Comparison of ENCODE assay signal across 11 cellular contexts in the genomic region with DNA sequence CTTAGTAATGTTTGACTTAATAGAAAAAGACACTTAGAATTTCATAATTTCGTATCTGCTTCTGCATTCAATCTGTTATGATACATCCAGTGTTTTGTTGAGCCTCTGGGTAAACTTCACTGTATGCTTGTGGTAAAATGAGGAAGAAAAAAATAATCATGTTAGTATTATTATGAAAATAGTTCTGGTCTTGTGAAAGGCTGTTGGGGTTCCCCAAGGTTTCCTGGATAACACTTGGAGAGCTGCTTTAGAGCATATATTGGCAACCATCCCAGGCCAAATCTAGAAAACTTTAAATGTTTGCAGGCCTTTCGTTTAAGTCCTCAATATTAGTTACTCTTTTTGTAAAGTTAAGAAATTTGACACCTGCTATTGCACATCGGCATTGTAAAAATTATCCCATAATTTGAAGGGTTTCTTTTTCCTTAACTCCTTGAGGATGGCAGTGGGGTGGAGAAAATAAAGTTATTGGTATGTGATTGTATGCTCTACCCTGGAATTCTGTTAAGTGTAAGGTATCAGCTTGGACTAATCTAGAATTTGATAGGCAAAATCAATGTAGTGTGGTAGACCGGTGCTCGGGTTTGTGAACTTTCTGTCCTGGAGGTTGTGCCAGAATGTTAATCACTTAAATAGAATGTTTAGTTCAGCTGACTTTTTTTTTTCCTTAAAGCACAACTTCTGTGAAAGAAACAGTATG. TPM values are rescaled to one million over a fixed set of nuclear protein-coding genes. Genes with fewer than 3 reads are reported as not detected.
DNase-seq lines count a peak whose midpoint lies in the region; ATAC-seq, FAIRE-seq and TF ChIP-seq lines count a peak whose summit lies in the region.
"Had no signal": no experiment of that assay in that cellular context is flagged by ENCODE, and none has a peak within 500 bp of the region (broad histone marks: within the 10 kb centered on the region; RNA-seq: fewer than 3 reads in every experiment).

No MANE protein-coding gene starts in this region.

- no peak for ATAC-seq in HG02642 (IDR thresholded peaks at IDR 0.05; ENCODE audit: poor library complexity, unreplicated experiment)

- H3K27me3 ChIP-seq in A673 (replicated peaks; ENCODE audit: insufficient read depth, low read depth, low read length, poor library complexity) (no peaks in the 10 kb centered on the region), muscle layer of colon (ENCODE audit: control insufficient read depth in 1 of 2, insufficient read depth in 2 of 2, low read length in 2 of 2) (no peaks in the 10 kb centered on the region)

- H3K27ac ChIP-seq in A673 (ENCODE audit: low read depth, low read length, poor library complexity, severe bottlenecking) (peak overlapping the region; percentile 55), muscle layer of colon (ENCODE audit: low read depth, low read length) (peak overlapping the region; percentile 40), substantia nigra (ENCODE audit: low read depth, low read length, poor library complexity, severe bottlenecking) (no peak overlapping the region)

- H3K36me3 ChIP-seq in A673 (ENCODE audit: insufficient read depth, low read length, poor library complexity, severe bottlenecking) = peaks cover 68% of the 10 kb centered on the region
- H3K36me3 ChIP-seq in muscle layer of colon (ENCODE audit: insufficient read depth, low read length) = peaks cover 30% of the 10 kb centered on the region

- no peaks in the 10 kb centered on the region for H3K9me3 ChIP-seq in A673 (ENCODE audit: low read depth, low read length, poor library complexity, severe bottlenecking)
- no peaks in the 10 kb centered on the region for H3K9me3 ChIP-seq in muscle layer of colon (ENCODE audit: low read length)

- peaks cover 53% of the 10 kb centered on the region for H3K4me1 Mint-ChIP-seq in HFFc6 (ENCODE audit: low read depth)

- no TSS peak for BruUV-seq in A673 (replicated peaks; lab: Mats Ljungman, UMichigan)

- CTCF ChIA-PET in A673 (lab: Charles Lee) = no interaction called here

- peak; percentile 15 for FAIRE-seq in endometrium (lab: Jason Lieb, UNC)

- intact Hi-C loops in A673 (cut with micrococcal nuclease; ENCODE audit: unreplicated experiment) = no loop called here

- TF ChIP-seq CTCF in A673 (conservative IDR thresholded peaks at IDR 0.05; ENCODE audit: low read depth, low read length) (no peak), HFFc6 (IDR thresholded peaks at IDR 0.05) (no peak)

- peak overlapping the region; percentile 63 for H3K27ac Mint-ChIP-seq in HFFc6

- no peak overlapping the region for H3K9ac ChIP-seq in muscle layer of colon (ENCODE audit: low read length)

- H3K4me3 ChIP-seq in A673 (ENCODE audit: low read depth, low read length, poor library complexity, severe bottlenecking) (peak overlapping the region; percentile 1), muscle layer of colon (ENCODE audit: low read depth in 1 of 2, low read length in 2 of 2) (no peak overlapping the region)

- POLR2A ChIA-PET in A673 (lab: Charles Lee; ENCODE audit: low non-redundant PET) = no interaction called here

- H3K4me1 ChIP-seq in A673 (ENCODE audit: insufficient read depth, low read length, poor library complexity, severe bottlenecking) = peaks cover 26% of the 10 kb centered on the region
- peaks cover 28% of the 10 kb centered on the region for H3K4me1 ChIP-seq in muscle layer of colon (ENCODE audit: insufficient read depth, low read length)

- peaks cover 30% of the 10 kb centered on the region for H3K36me3 Mint-ChIP-seq in HFFc6 (ENCODE audit: low read depth)

- no peaks in the 10 kb centered on the region for H3K27me3 Mint-ChIP-seq in HFFc6 (ENCODE audit: insufficient read depth)
- H3K27me3 Mint-ChIP-seq: CD4-positive, alpha-beta memory T cell had no signal

- H3K4me3 Mint-ChIP-seq in HFFc6 = peak overlapping the region; percentile 14

- H3K9me3 Mint-ChIP-seq in HFFc6 = no peaks in the 10 kb centered on the region

- peak; percentile 27 for DNase-seq in A673 (ENCODE audit: low spot score)
- no peak for DNase-seq in HFFc6
- no peak for DNase-seq in cerebellar cortex (ENCODE audit: low spot score)
- DNase-seq in substantia nigra (lab: John Stamatoyannopoulos, UW) = no peak
- DNase-seq in DMS153 (lab: John Stamatoyannopoulos, UW) = no peak
- DNase-seq: CD4-positive, alpha-beta memory T cell; NCI-H1930; stimulated activated CD4-positive, alpha-beta T cell treated with anti-CD3 and anti-CD28 coated beads, Interleukin-12 subunit alpha, Interleukin-12 subunit beta, amount 100 ng/mL, for 4 hours had no signal

RNA-seq across cellular contexts. Expression of a gene that starts 54.5 kb away (rescaled TPM):
- total RNA-seq in A673 (2021) = 125 and 130 TPM in 2 replicates
- 10 to 100 TPM; 67.2 to 81.5 (median 74.3) TPM for total RNA-seq in HFFc6 (2021; fragmentation: NEBNext Ultra II Directional; extraction: Animal tissue kit (Norgen Biotek cat#: 25700))
